In genomic region chr14:56549721-56550120, GRCh38 we compare ENCODE assay signal across 21 cellular contexts.
"Had no signal": no experiment of that assay in that cellular context is flagged by ENCODE, and none has a peak within 500 bp of the region (broad histone marks: within the 10 kb centered on the region; RNA-seq: fewer than 3 reads in every experiment).

No MANE protein-coding gene starts in this region.

- H3K4me3 ChIP-seq: colonic mucosa, gastrocnemius medialis, left ventricle myocardium inferior, lower lobe of right lung, psoas muscle, right atrium auricular region, sigmoid colon, stomach, thoracic aorta, transverse colon had no signal

- H3K9me3 Mint-ChIP-seq: memory B cell, nephron progenitor cell had no signal

- H3K9me3 ChIP-seq: colonic mucosa, gastrocnemius medialis, left ventricle myocardium inferior, lower lobe of right lung, psoas muscle, right atrium auricular region, sigmoid colon, stomach, thoracic aorta, transverse colon had no signal

- H3K4me1 ChIP-seq: colonic mucosa, gastrocnemius medialis, left ventricle myocardium inferior, lower lobe of right lung, psoas muscle, right atrium auricular region, sigmoid colon, stomach, transverse colon had no signal

- H3K36me3 ChIP-seq: colonic mucosa, gastrocnemius medialis, left ventricle myocardium inferior, lower lobe of right lung, right atrium auricular region, sigmoid colon, stomach, thoracic aorta, transverse colon had no signal

- DNase-seq: cerebellar nuclear complex; colonic mucosa; dermis blood vessel endothelial cell; gastrocnemius medialis; islet precursor cell; left ventricle myocardium inferior; lower lobe of right lung; midbrain; naive thymus-derived CD4-positive, alpha-beta T cell; nephron progenitor cell; psoas muscle; sigmoid colon; small intestine; stimulated activated CD4-positive, alpha-beta T cell treated with anti-CD3 and anti-CD28 coated beads, Interleukin-12 subunit alpha, Interleukin-12 subunit beta, amount 100 ng/mL, for 4 hours; stimulated activated naive CD4-positive, alpha-beta T cell; stomach; substantia nigra; transverse colon had no signal

- H3K27ac Mint-ChIP-seq: memory B cell; naive thymus-derived CD4-positive, alpha-beta T cell; nephron progenitor cell had no signal

- H3K27ac ChIP-seq: colonic mucosa, gastrocnemius medialis, left ventricle myocardium inferior, lower lobe of right lung, psoas muscle, right atrium auricular region, sigmoid colon, stomach, thoracic aorta, transverse colon had no signal

- H3K36me3 Mint-ChIP-seq: memory B cell; naive thymus-derived CD4-positive, alpha-beta T cell had no signal

- ATAC-seq: gastrocnemius medialis; lower lobe of right lung; naive thymus-derived CD4-positive, alpha-beta T cell; psoas muscle had no signal

- H3K4me3 Mint-ChIP-seq: memory B cell; naive thymus-derived CD4-positive, alpha-beta T cell; nephron progenitor cell had no signal

- H3K27me3 ChIP-seq: colonic mucosa, gastrocnemius medialis, right atrium auricular region, transverse colon had no signal

- H3K4me1 Mint-ChIP-seq: memory B cell had no signal
